ENCODE assay signal across 22 cellular contexts in the genomic region with DNA sequence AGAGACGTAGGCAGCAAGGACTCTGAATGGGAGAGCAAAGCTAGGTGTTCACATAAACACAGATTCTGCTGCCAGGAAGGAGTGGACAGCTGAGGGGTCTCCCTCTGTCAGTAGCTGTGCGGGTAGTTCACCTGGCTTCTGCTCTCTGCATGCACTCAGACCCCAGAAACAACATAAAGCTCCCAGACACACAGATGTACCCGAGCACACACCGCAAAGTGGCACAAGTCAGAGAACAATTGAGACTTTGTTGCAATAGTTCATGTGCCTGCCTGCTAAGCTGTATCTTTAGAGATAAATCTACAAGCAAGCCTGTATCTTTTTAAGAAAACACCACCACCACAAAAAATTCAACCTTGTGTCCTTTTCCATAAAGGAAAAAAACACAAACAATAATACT.
DNase-seq lines count a peak whose midpoint lies in the region; ATAC-seq and TF ChIP-seq lines count a peak whose summit lies in the region.
"Had no signal": no experiment of that assay in that cellular context is flagged by ENCODE, and none has a peak within 500 bp of the region (broad histone marks: within the 10 kb centered on the region; RNA-seq: fewer than 3 reads in every experiment).

No MANE protein-coding gene starts in this region.

- DNase-seq in Right ventricle myocardium inferior (ENCODE audit: missing footprints) (peak; percentile 23), right atrium auricular region (ENCODE audit: low spot score) (no peak), endodermal cell (no peak), neural crest cell (ENCODE audit: low read depth, low spot score) (no peak), testis (peak; percentile 71), HuH-7 (ENCODE audit: low spot score) (no peak), OCI-M2 (lab: John Stamatoyannopoulos, UW; ENCODE audit: unreplicated experiment) (no peak)
- no peak for DNase-seq in activated CD4-positive, alpha-beta T cell treated with anti-CD3 and anti-CD28 coated beads, Interleukin-2, amount 50 U/mL, for 4 hours
- DNase-seq: CD4-positive, CD25-positive, alpha-beta regulatory T cell; CD8-positive, alpha-beta T cell; DMS 273 treated with DMSO at 0.1 percent for 48 hours; DMS79; EL; GDM1; H9 had no signal

- intact Hi-C loops in Right ventricle myocardium inferior (cut with DNase I) = no loop called here
- intact Hi-C loops in testis (cut with DNase I; ENCODE audit: low total_unique reads) = no loop called here

- H3K9ac ChIP-seq in endodermal cell (ENCODE audit: extremely low read depth, low read length, poor library complexity, severe bottlenecking) = no peak overlapping the region
- H3K9ac ChIP-seq: BLaER1 had no signal

- WGBS in endodermal cell (ENCODE audit: insufficient coverage in 1 of 2, insufficient read length in 1 of 2), 2 experiments = 89 to 100% methylated on average over 2 to 4 of the region's 4 CpGs
- 38 to 51% methylated on average over 4 of the region's 4 CpGs for WGBS in testis, 2 donors

- H3K4me1 ChIP-seq in right atrium auricular region (no peaks in the 10 kb centered on the region), endodermal cell (ENCODE audit: control insufficient read depth, insufficient read depth, low read length) (no peaks in the 10 kb centered on the region), testis (peaks cover 2% of the 10 kb centered on the region)

- H3K27me3 ChIP-seq in right atrium auricular region = no peaks in the 10 kb centered on the region
- no peaks in the 10 kb centered on the region for H3K27me3 ChIP-seq in endodermal cell (ENCODE audit: control insufficient read depth, insufficient read depth, low read length, poor library complexity, severe bottlenecking)
- no peaks in the 10 kb centered on the region for H3K27me3 ChIP-seq in testis
- H3K27me3 ChIP-seq: BLaER1 had no signal

- H3K9me3 ChIP-seq in right atrium auricular region = no peaks in the 10 kb centered on the region
- peaks cover 4% of the 10 kb centered on the region for H3K9me3 ChIP-seq in endodermal cell (ENCODE audit: control insufficient read depth, low read length)
- no peaks in the 10 kb centered on the region for H3K9me3 ChIP-seq in testis
- H3K9me3 ChIP-seq: BLaER1 had no signal

- ATAC-seq in Right ventricle myocardium inferior = no peak
- ATAC-seq: CD8-positive, alpha-beta T cell; GM12878; GM23338; HCT116 had no signal

- TF ChIP-seq POLR2A in testis (IDR thresholded peaks at IDR 0.05) = no peak

- H3K4me3 ChIP-seq in right atrium auricular region = no peak overlapping the region
- no peak overlapping the region for H3K4me3 ChIP-seq in endodermal cell (ENCODE audit: low read length)
- H3K4me3 ChIP-seq in testis = no peak overlapping the region
- H3K4me3 ChIP-seq: BLaER1, GM12878, GM23338 had no signal

- H3K4me3 Mint-ChIP-seq in endodermal cell = no peak overlapping the region
- H3K4me3 Mint-ChIP-seq in neural crest cell = no peak overlapping the region
- H3K4me3 Mint-ChIP-seq: B cell; CD4-positive, CD25-positive, alpha-beta regulatory T cell; CD8-positive, alpha-beta T cell; GM23338; H9 had no signal

- TF ChIP-seq CTCF in right atrium auricular region (IDR thresholded peaks at IDR 0.05) (no peak), endodermal cell (conservative IDR thresholded peaks at IDR 0.05) (no peak), neural crest cell (conservative IDR thresholded peaks at IDR 0.05) (no peak), testis (IDR thresholded peaks at IDR 0.05) (no peak)

- peak overlapping the region; percentile 12 for H3K27ac Mint-ChIP-seq in endodermal cell
- peak overlapping the region; percentile 72 for H3K27ac Mint-ChIP-seq in neural crest cell (ENCODE audit: unreplicated experiment)
- H3K27ac Mint-ChIP-seq: B cell; CD4-positive, CD25-positive, alpha-beta regulatory T cell; CD8-positive, alpha-beta T cell; GM23338; H9 had no signal

- H3K27ac ChIP-seq in right atrium auricular region (no peak overlapping the region), endodermal cell (ENCODE audit: low read depth, low read length) (no peak overlapping the region), testis (peak overlapping the region; percentile 55 to 60)
- H3K27ac ChIP-seq: 22Rv1, BLaER1, C4-2B had no signal

- peaks cover 12% of the 10 kb centered on the region for H3K9me3 Mint-ChIP-seq in endodermal cell
- peaks cover 5% of the 10 kb centered on the region for H3K9me3 Mint-ChIP-seq in neural crest cell

- H3K27me3 Mint-ChIP-seq in endodermal cell (ENCODE audit: insufficient read depth) = no peaks in the 10 kb centered on the region
- no peaks in the 10 kb centered on the region for H3K27me3 Mint-ChIP-seq in neural crest cell (ENCODE audit: low read depth)
- H3K27me3 Mint-ChIP-seq: B cell; CD4-positive, CD25-positive, alpha-beta regulatory T cell had no signal

- H3K36me3 Mint-ChIP-seq in endodermal cell (ENCODE audit: low read depth) (peaks cover 4% of the 10 kb centered on the region), neural crest cell (ENCODE audit: low read depth) (no peaks in the 10 kb centered on the region)
- H3K36me3 Mint-ChIP-seq: CD4-positive, CD25-positive, alpha-beta regulatory T cell; CD8-positive, alpha-beta T cell had no signal

- H3K4me1 Mint-ChIP-seq in endodermal cell (peaks cover 11% of the 10 kb centered on the region), neural crest cell (peaks cover 8% of the 10 kb centered on the region)
- H3K4me1 Mint-ChIP-seq: B cell; CD4-positive, CD25-positive, alpha-beta regulatory T cell; GM23338; H9 had no signal

- H3K36me3 ChIP-seq in right atrium auricular region = no peaks in the 10 kb centered on the region
- no peaks in the 10 kb centered on the region for H3K36me3 ChIP-seq in endodermal cell (ENCODE audit: control insufficient read depth, insufficient read depth, low read length)
- H3K36me3 ChIP-seq in testis (ENCODE audit: low read depth, missing control alignments) = no peaks in the 10 kb centered on the region
- H3K36me3 ChIP-seq: BLaER1 had no signal

Comparison
In these comparisons a context has a peak if more than half of its experiments do, and no peak if none do; other contexts are left out.
1. DNase-seq: peak in Right ventricle myocardium inferior (single experiment) and testis (single experiment); none in right atrium auricular region (single experiment), endodermal cell (single experiment), neural crest cell (single experiment), activated CD4-positive, alpha-beta T cell treated with anti-CD3 and anti-CD28 coated beads, Interleukin-2, amount 50 U/mL, for 4 hours (0 of 2), HuH-7 (single experiment) and OCI-M2 (single experiment).
2. H3K27ac ChIP-seq: peak in testis (2 of 2); none in right atrium auricular region (0 of 2) and endodermal cell (single experiment).